In genomic region chr13:86864376-86864775, GRCh38 we compare ENCODE assay signal across 28 cellular contexts.
"Had no signal": no experiment of that assay in that cellular context is flagged by ENCODE, and none has a peak within 500 bp of the region (broad histone marks: within the 10 kb centered on the region; RNA-seq: fewer than 3 reads in every experiment).

No MANE protein-coding gene starts in this region.

- H3K9me3 ChIP-seq: ascending aorta had no signal

- DNase-seq: activated B cell treated with CpG ODN at 0.5 μM for 24 hours; activated CD4-positive, alpha-beta memory T cell treated with anti-CD3 and anti-CD28 coated beads, Interleukin-2, amount 10 ng/mL, durations not matched to agents 7 days and 5 days; activated CD4-positive, alpha-beta T cell treated with anti-CD3 and anti-CD28 coated beads for 1 hour; activated CD4-positive, alpha-beta T cell treated with anti-CD3 and anti-CD28 coated beads for 36 hours; activated CD4-positive, alpha-beta T cell treated with anti-CD3 and anti-CD28 coated beads for 48 hours; activated CD4-positive, alpha-beta T cell treated with anti-CD3 and anti-CD28 coated beads, Interleukin-2, amount 10 ng/mL, durations not matched to agents 7 days and 5 days; activated CD4-positive, alpha-beta T cell treated with anti-CD3 and anti-CD28 coated beads, Interleukin-2, amount 50 U/mL, for 48 hours; activated CD8-positive, alpha-beta memory T cell treated with anti-CD3 and anti-CD28 coated beads for 24 hours; activated CD8-positive, alpha-beta memory T cell treated with anti-CD3 and anti-CD28 coated beads, Interleukin-2, amount 10 ng/mL, durations not matched to agents 7 days and 5 days; activated CD8-positive, alpha-beta memory T cell treated with anti-CD3 and anti-CD28 coated beads, Interleukin-2, amount 50 U/mL, for 48 hours; activated CD8-positive, alpha-beta T cell treated with anti-CD3 and anti-CD28 coated beads, Interleukin-2, amount 10 ng/mL, durations not matched to agents 7 days and 5 days; activated effector memory CD4-positive, alpha-beta T cell treated with Interleukin-2 at 50 U/mL for 16 hours; activated gamma-delta T cell; activated naive CD4-positive, alpha-beta T cell treated with anti-CD3 and anti-CD28 coated beads, Interleukin-2, amount 10 ng/mL, durations not matched to agents 7 days and 5 days; activated naive CD4-positive, alpha-beta T cell treated with Interleukin-2 at 50 U/mL for 16 hours; activated naive CD8-positive, alpha-beta T cell treated with anti-CD3 and anti-CD28 coated beads, Interleukin-2, amount 10 ng/mL, durations not matched to agents 7 days and 5 days; activated naive CD8-positive, alpha-beta T cell treated with anti-CD3 and anti-CD28 coated beads, Interleukin-2, amount 50 U/mL, for 24 hours; activated T-cell treated with anti-CD3 and anti-CD28 coated beads, Interleukin-2, amount 50 U/mL, for 24 hours; activated T-cell treated with anti-CD3 and anti-CD28 coated beads, Interleukin-2, amount 50 U/mL, for 48 hours; amygdala; anterior cingulate cortex; central memory CD4-positive, alpha-beta T cell; T-helper 1 cell; T-helper 2 cell; T-helper 9 cell had no signal

- H3K27ac ChIP-seq: ascending aorta, VCaP had no signal

- H3K36me3 ChIP-seq: ascending aorta had no signal

- FAIRE-seq: TTC549 had no signal

- ATAC-seq: activated CD4-positive, alpha-beta T cell treated with anti-CD3 and anti-CD28 coated beads for 36 hours; activated CD8-positive, alpha-beta memory T cell treated with anti-CD3 and anti-CD28 coated beads, Interleukin-2, amount 10 ng/mL, durations not matched to agents 7 days and 5 days; activated CD8-positive, alpha-beta T cell treated with anti-CD3 and anti-CD28 coated beads, Interleukin-2, amount 10 ng/mL, durations not matched to agents 7 days and 5 days; activated naive CD8-positive, alpha-beta T cell treated with anti-CD3 and anti-CD28 coated beads, Interleukin-2, amount 50 U/mL, for 24 hours had no signal

- H3K4me1 ChIP-seq: ascending aorta had no signal

- H3K4me3 ChIP-seq: ascending aorta had no signal

- H3K27me3 ChIP-seq: ascending aorta had no signal
